In genomic region chr14:104682107-104682593, GRCh38 we compare ENCODE assay signal across 10 cellular contexts. TPM values are rescaled to one million over a fixed set of nuclear protein-coding genes. Genes with fewer than 3 reads are reported as not detected.
DNase-seq lines count a peak whose midpoint lies in the region; ATAC-seq and TF ChIP-seq lines count a peak whose summit lies in the region.
"Had no signal": no experiment of that assay in that cellular context is flagged by ENCODE, and none has a peak within 500 bp of the region (broad histone marks: within the 10 kb centered on the region; RNA-seq: fewer than 3 reads in every experiment).

No MANE protein-coding gene starts in this region.

- 63 to 70% (median 64%) methylated on average over 10 to 12 of the region's 12 CpGs for WGBS in adrenal gland, 4 donors
- WGBS in right cardiac atrium, result 32% methylated on average over 12 of the region's 12 CpGs

- peak overlapping the region in 4 of 5 donors; percentile 86 to 97 (median 95) for H3K27ac ChIP-seq in adrenal gland
- H3K27ac ChIP-seq in right cardiac atrium (ENCODE audit: low read length), result peak overlapping the region; percentile 15
- H3K27ac ChIP-seq in rectal smooth muscle tissue (ENCODE audit: low read depth, low read length), result peak overlapping the region; percentile 47

- DNase-seq in Daoy (ENCODE audit: low read depth), result peak; percentile 57
- peak in 1 of 7 donors; percentile 14 for DNase-seq in adrenal gland
- DNase-seq in right cardiac atrium, result peak in 2 of 3 donors; percentile 67 to 70
- no peak for DNase-seq in activated CD4-positive, alpha-beta T cell treated with anti-CD3 and anti-CD28 coated beads, Interleukin-2, amount 50 U/mL, for 1 hour
- no peak for DNase-seq in HPDE6-E6E7 (ENCODE audit: extremely low spot score)
- DNase-seq: stimulated activated naive CD8-positive, alpha-beta T cell treated with anti-CD3 and anti-CD28 coated beads, Interleukin-15, Interleukin-2, amounts not matched to agents 100 U/mL and 50 U/mL, for 24 hours; T-helper 1 cell had no signal

- H3K9ac ChIP-seq in rectal smooth muscle tissue (ENCODE audit: low read length), result peak overlapping the region; percentile 1

- peaks cover 41 to 55% of the 10 kb centered on the region in 2 donors for H3K4me1 ChIP-seq in adrenal gland (replicated peaks in 1 of 2)
- peaks cover 15% of the 10 kb centered on the region for H3K4me1 ChIP-seq in right cardiac atrium (ENCODE audit: control insufficient read depth, insufficient read depth, low read length)
- H3K4me1 ChIP-seq in rectal smooth muscle tissue (ENCODE audit: control insufficient read depth, insufficient read depth, low read length), result peaks cover 32% of the 10 kb centered on the region

- intact Hi-C loops in adrenal gland (cut with DNase I), result no loop called here
- intact Hi-C loops in right cardiac atrium (cut with DNase I), result no loop called here

- no peaks in the 10 kb centered on the region for H3K9me3 ChIP-seq in adrenal gland (replicated peaks in 1 of 3)
- H3K9me3 ChIP-seq in right cardiac atrium (ENCODE audit: control insufficient read depth, low read length), result no peaks in the 10 kb centered on the region

- no peak for TF ChIP-seq POLR2A in adrenal gland (IDR thresholded peaks at IDR 0.05)

- no peaks in the 10 kb centered on the region for H3K36me3 ChIP-seq in adrenal gland (replicated peaks in 1 of 2)
- no peaks in the 10 kb centered on the region for H3K36me3 ChIP-seq in rectal smooth muscle tissue (ENCODE audit: control insufficient read depth, insufficient read depth, low read length)

- H3K27me3 ChIP-seq in adrenal gland (no peaks in the 10 kb centered on the region), right cardiac atrium (ENCODE audit: control insufficient read depth, insufficient read depth) (no peaks in the 10 kb centered on the region), rectal smooth muscle tissue (ENCODE audit: control insufficient read depth, insufficient read depth, low read length) (no peaks in the 10 kb centered on the region)

- no peak for TF ChIP-seq CTCF in adrenal gland (IDR thresholded peaks at IDR 0.05)

- ATAC-seq in right cardiac atrium (no peak), HG02588 (IDR thresholded peaks at IDR 0.05; ENCODE audit: unreplicated experiment) (no peak), GM19035 (IDR thresholded peaks at IDR 0.05; ENCODE audit: unreplicated experiment) (no peak)
- ATAC-seq: stimulated activated naive CD8-positive, alpha-beta T cell treated with anti-CD3 and anti-CD28 coated beads, Interleukin-15, Interleukin-2, amounts not matched to agents 100 U/mL and 50 U/mL, for 24 hours had no signal

- peak overlapping the region in 1 of 4 donors; percentile 22 for H3K4me3 ChIP-seq in adrenal gland
- no peak overlapping the region for H3K4me3 ChIP-seq in right cardiac atrium (ENCODE audit: low read length)
- H3K4me3 ChIP-seq in rectal smooth muscle tissue (ENCODE audit: low read length), result peak overlapping the region; percentile 44

RNA-seq across cellular contexts. Expression of gene INF2, which starts 7.3 kb away (rescaled TPM):
- 40.6 and 48.9 TPM in 2 replicates for total RNA-seq in Daoy (2014; rRNA removed; shearing (Covaris generic))
- total RNA-seq in adrenal gland (10 to 100 TPM; 36.8 to 72.9 (median 62.0) TPM), right cardiac atrium (10 to 100 TPM; 36.2 to 46.4 (median 42.3) TPM)
- polyA plus RNA-seq in adrenal gland (100 to 1,000 TPM in 2 of 3 donors, 10 to 100 TPM in 1; 16.3 to 217 (median 117) TPM), right cardiac atrium (36.6 TPM)

RNA-seq across cellular contexts. Expression of gene ADSS1, which starts 41.9 kb away (rescaled TPM):
- total RNA-seq in Daoy (2014; rRNA removed; shearing (Covaris generic)), result 0.57 and 2.7 TPM in 2 replicates
- 10 to 100 TPM in 6 of 8 donors, 1 to 10 TPM in 2; 6.9 to 39.1 (median 18.2) TPM for total RNA-seq in adrenal gland
- polyA plus RNA-seq in adrenal gland, result 10 to 100 TPM in 2 of 3 donors, 1 to 10 TPM in 1; 5.6 to 20.1 (median 16.7) TPM
- 100 to 1,000 TPM; 156 to 212 (median 188) TPM for total RNA-seq in right cardiac atrium
- polyA plus RNA-seq in right cardiac atrium, result 217 TPM

Comparison
In these comparisons a context has a peak if more than half of its experiments do, and no peak if none do; other contexts are left out.
1. DNase-seq: peak in Daoy (single experiment) and right cardiac atrium (2 of 3); none in activated CD4-positive, alpha-beta T cell treated with anti-CD3 and anti-CD28 coated beads, Interleukin-2, amount 50 U/mL, for 1 hour (single experiment) and HPDE6-E6E7 (single experiment).
2. H3K27ac ChIP-seq: peak in every context shown above with its lines; median percentile 95 in adrenal gland; 47 in rectal smooth muscle tissue; 15 in right cardiac atrium.